ENCODE assay signal across 8 cellular contexts in the genomic region with DNA sequence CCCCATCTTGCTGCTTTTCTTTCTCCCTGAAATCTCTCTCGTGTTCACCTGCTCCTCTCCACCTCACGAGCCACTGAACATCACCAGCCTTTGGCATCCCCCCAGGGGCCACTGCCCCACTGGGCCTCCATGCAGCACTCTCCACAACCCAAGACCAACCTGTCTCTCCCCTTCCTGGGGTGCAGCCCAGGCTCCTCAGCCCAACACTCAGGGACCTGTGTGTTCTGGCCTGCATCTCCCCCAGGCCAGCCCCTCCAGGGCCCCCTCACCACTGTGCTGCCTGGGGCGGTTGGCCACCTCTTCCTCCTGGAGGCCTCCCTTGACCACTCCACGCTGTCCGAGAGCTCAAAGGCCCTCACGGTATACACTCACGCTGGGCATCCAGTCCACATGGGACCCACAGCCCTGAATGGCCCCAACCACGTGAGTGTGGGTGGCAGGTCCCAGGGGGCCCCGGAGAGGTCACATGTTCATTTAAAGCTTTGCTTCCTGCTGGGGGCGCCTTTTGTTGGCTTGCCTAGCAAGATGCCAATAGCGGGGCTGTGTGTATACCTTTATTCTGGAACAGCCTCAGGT. TPM values are rescaled to one million over a fixed set of nuclear protein-coding genes. Genes with fewer than 3 reads are reported as not detected.
DNase-seq lines count a peak whose midpoint lies in the region; ATAC-seq and TF ChIP-seq lines count a peak whose summit lies in the region.

No MANE protein-coding gene starts in this region.

- ATAC-seq in activated T-cell treated with anti-CD3 and anti-CD28 coated beads, Interleukin-2, amount 50 U/mL, for 4 hours, result peak in 1 of 2 donors; percentile 13
- peak; percentile 26 for ATAC-seq in HG03103 (IDR thresholded peaks at IDR 0.05; ENCODE audit: low read depth, unreplicated experiment)
- no peak for ATAC-seq in central memory CD8-positive, alpha-beta T cell (replicated peaks; ENCODE audit: extremely low read depth, poor library complexity, severe bottlenecking)
- ATAC-seq in thoracic aorta (ENCODE audit: insufficient number of reproducible peaks, low FRiP score, low read depth), result no peak

- no peaks in the 10 kb centered on the region for H3K9me3 Mint-ChIP-seq in activated T-cell treated with anti-CD3 and anti-CD28 coated beads, Interleukin-2, amount 50 U/mL, for 4 hours
- no peaks in the 10 kb centered on the region for H3K9me3 Mint-ChIP-seq in central memory CD8-positive, alpha-beta T cell
- no peaks in the 10 kb centered on the region for H3K9me3 Mint-ChIP-seq in activated CD4-positive, alpha-beta memory T cell treated with anti-CD3 and anti-CD28 coated beads for 36 hours

- no peak for TF ChIP-seq CTCF in thoracic aorta (IDR thresholded peaks at IDR 0.05)
- TF ChIP-seq CTCF in ascending aorta (IDR thresholded peaks at IDR 0.05), result no peak

- intact Hi-C loops in activated CD4-positive, alpha-beta memory T cell treated with anti-CD3 and anti-CD28 coated beads for 36 hours (cut with micrococcal nuclease), result loop anchor here (10.0 kb wide), 1 partner anchor 85 kb away; the partner anchor contains the start of gene TMED9
- intact Hi-C loops in ascending aorta (cut with DNase I), result loop anchor here (10.0 kb wide), 1 partner anchor 85 kb away; the partner anchor contains the start of gene TMED9

- H3K9me3 ChIP-seq in thoracic aorta (no peaks in the 10 kb centered on the region), ascending aorta (no peaks in the 10 kb centered on the region)

- H3K27ac Mint-ChIP-seq in central memory CD8-positive, alpha-beta T cell (ENCODE audit: low read depth), result no peak overlapping the region
- no peak overlapping the region for H3K27ac Mint-ChIP-seq in activated CD4-positive, alpha-beta memory T cell treated with anti-CD3 and anti-CD28 coated beads for 36 hours

- H3K4me3 Mint-ChIP-seq in activated T-cell treated with anti-CD3 and anti-CD28 coated beads, Interleukin-2, amount 50 U/mL, for 4 hours, result peak overlapping the region; percentile 31
- peak overlapping the region; percentile 53 for H3K4me3 Mint-ChIP-seq in central memory CD8-positive, alpha-beta T cell
- no peak overlapping the region for H3K4me3 Mint-ChIP-seq in activated CD4-positive, alpha-beta memory T cell treated with anti-CD3 and anti-CD28 coated beads for 36 hours

- H3K27ac ChIP-seq in thoracic aorta (peak overlapping the region in 1 of 2 donors; percentile 44), ascending aorta (peak overlapping the region in 1 of 2 donors; percentile 30)

- H3K36me3 Mint-ChIP-seq in activated T-cell treated with anti-CD3 and anti-CD28 coated beads, Interleukin-2, amount 50 U/mL, for 4 hours (ENCODE audit: insufficient read depth), result peaks cover 30% of the 10 kb centered on the region
- H3K36me3 Mint-ChIP-seq in central memory CD8-positive, alpha-beta T cell (ENCODE audit: insufficient read depth), result peaks cover 13% of the 10 kb centered on the region
- peaks cover 31% of the 10 kb centered on the region for H3K36me3 Mint-ChIP-seq in activated CD4-positive, alpha-beta memory T cell treated with anti-CD3 and anti-CD28 coated beads for 36 hours

- peaks cover 14% of the 10 kb centered on the region for H3K4me1 Mint-ChIP-seq in activated T-cell treated with anti-CD3 and anti-CD28 coated beads, Interleukin-2, amount 50 U/mL, for 4 hours (ENCODE audit: low read depth)
- peaks cover 14% of the 10 kb centered on the region for H3K4me1 Mint-ChIP-seq in central memory CD8-positive, alpha-beta T cell
- peaks cover 5% of the 10 kb centered on the region for H3K4me1 Mint-ChIP-seq in activated CD4-positive, alpha-beta memory T cell treated with anti-CD3 and anti-CD28 coated beads for 36 hours (ENCODE audit: low read depth)

- H3K27me3 ChIP-seq in thoracic aorta (replicated peaks; ENCODE audit: insufficient read depth), result no peaks in the 10 kb centered on the region
- H3K27me3 ChIP-seq in ascending aorta, result no peaks in the 10 kb centered on the region

- no peak for DNase-seq in activated T-cell treated with anti-CD3 and anti-CD28 coated beads, Interleukin-2, amount 50 U/mL, for 4 hours
- no peak for DNase-seq in activated T-cell treated with anti-CD3 and anti-CD28 coated beads, Interleukin-2, amount 50 U/mL, for 1 hour
- no peak for DNase-seq in central memory CD8-positive, alpha-beta T cell (ENCODE audit: low spot score in 2 of 2)
- DNase-seq in thoracic aorta (ENCODE audit: low spot score), result no peak
- no peak for DNase-seq in activated CD4-positive, alpha-beta memory T cell treated with anti-CD3 and anti-CD28 coated beads for 36 hours
- no peak for DNase-seq in stimulated activated CD4-positive, alpha-beta T cell treated with anti-CD3 and anti-CD28 coated beads, Interleukin-12 subunit alpha, Interleukin-12 subunit beta, amount 100 ng/mL, for 4 hours
- DNase-seq in ascending aorta (ENCODE audit: low spot score in 2 of 2), result no peak

- H3K4me1 ChIP-seq in thoracic aorta (ENCODE audit: control insufficient read depth in 1 of 2, low read depth in 2 of 2) (peaks cover 0 to 2% of the 10 kb centered on the region in 2 donors), ascending aorta (no peaks in the 10 kb centered on the region)

- H3K4me3 ChIP-seq in thoracic aorta, result peak overlapping the region; percentile 66
- peak overlapping the region in 1 of 2 donors; percentile 57 for H3K4me3 ChIP-seq in ascending aorta

- H3K27me3 Mint-ChIP-seq in activated T-cell treated with anti-CD3 and anti-CD28 coated beads, Interleukin-2, amount 50 U/mL, for 4 hours (ENCODE audit: low read depth), result no peaks in the 10 kb centered on the region
- no peaks in the 10 kb centered on the region for H3K27me3 Mint-ChIP-seq in central memory CD8-positive, alpha-beta T cell
- H3K27me3 Mint-ChIP-seq in activated CD4-positive, alpha-beta memory T cell treated with anti-CD3 and anti-CD28 coated beads for 36 hours, result no peaks in the 10 kb centered on the region

- POLR2A ChIA-PET in activated CD4-positive, alpha-beta memory T cell treated with anti-CD3 and anti-CD28 coated beads for 36 hours (lab: Charles Lee), result no interaction called here

- H3K36me3 ChIP-seq in thoracic aorta (peaks cover 36% of the 10 kb centered on the region), ascending aorta (peaks cover 39 to 46% of the 10 kb centered on the region in 2 donors)

- CTCF ChIA-PET in activated CD4-positive, alpha-beta memory T cell treated with anti-CD3 and anti-CD28 coated beads for 36 hours (lab: Charles Lee), result interaction anchor here (3.2 kb wide), 1 partner anchor 9 kb away, joined by 12 read pairs; no protein-coding TSS in a partner anchor

RNA-seq across cellular contexts. Expression of gene DOK3, which starts 0.5 kb away (rescaled TPM):
- 1 to 10 TPM; 8.2 to 9.2 (median 8.7) TPM for total RNA-seq in activated T-cell treated with anti-CD3 and anti-CD28 coated beads, Interleukin-2, amount 50 U/mL, for 4 hours
- total RNA-seq in thoracic aorta (10 to 100 TPM; 20.5 to 35.6 TPM), ascending aorta (0.32 TPM)
- 1 to 10 TPM in 1 of 2 experiments, under 1 TPM in 1; 0.52 to 1.3 TPM for total RNA-seq in activated CD4-positive, alpha-beta memory T cell treated with anti-CD3 and anti-CD28 coated beads for 36 hours

RNA-seq across cellular contexts. Expression of gene DDX41, which starts 6.7 kb away (rescaled TPM):
- total RNA-seq in activated T-cell treated with anti-CD3 and anti-CD28 coated beads, Interleukin-2, amount 50 U/mL, for 4 hours, result 100 to 1,000 TPM; 203 to 220 (median 207) TPM
- total RNA-seq in thoracic aorta, result 100 to 1,000 TPM in 1 of 2 donors, 10 to 100 TPM in 1; 53.7 to 138 TPM
- total RNA-seq in activated CD4-positive, alpha-beta memory T cell treated with anti-CD3 and anti-CD28 coated beads for 36 hours, result 100 to 1,000 TPM; 143 to 145 TPM
- total RNA-seq in ascending aorta, result 117 TPM

RNA-seq across cellular contexts. Expression of gene PDLIM7, which starts 12.7 kb away (rescaled TPM):
- 10 to 100 TPM; 18.0 to 22.1 (median 19.0) TPM for total RNA-seq in activated T-cell treated with anti-CD3 and anti-CD28 coated beads, Interleukin-2, amount 50 U/mL, for 4 hours
- total RNA-seq in thoracic aorta (100 to 1,000 TPM; 626 to 891 TPM), ascending aorta (1,082 TPM)
- 10 to 100 TPM; 50.2 to 56.6 TPM for total RNA-seq in activated CD4-positive, alpha-beta memory T cell treated with anti-CD3 and anti-CD28 coated beads for 36 hours

RNA-seq across cellular contexts. Expression of gene DBN1, which starts 36.6 kb away (rescaled TPM):
- 10 to 100 TPM; 16.6 to 48.5 (median 21.6) TPM for total RNA-seq in activated T-cell treated with anti-CD3 and anti-CD28 coated beads, Interleukin-2, amount 50 U/mL, for 4 hours
- total RNA-seq in thoracic aorta, result 100 to 1,000 TPM in 1 of 2 donors, 10 to 100 TPM in 1; 91.2 to 132 TPM
- total RNA-seq in activated CD4-positive, alpha-beta memory T cell treated with anti-CD3 and anti-CD28 coated beads for 36 hours, result 10 to 100 TPM; 12.1 to 15.9 TPM
- 151 TPM for total RNA-seq in ascending aorta

RNA-seq across cellular contexts. Expression of gene FAM193B, which starts 44.3 kb away (rescaled TPM):
- total RNA-seq in activated T-cell treated with anti-CD3 and anti-CD28 coated beads, Interleukin-2, amount 50 U/mL, for 4 hours, result 10 to 100 TPM; 54.7 to 63.7 (median 62.1) TPM
- 100 to 1,000 TPM in 1 of 2 donors, 10 to 100 TPM in 1; 76.6 to 103 TPM for total RNA-seq in thoracic aorta
- total RNA-seq in activated CD4-positive, alpha-beta memory T cell treated with anti-CD3 and anti-CD28 coated beads for 36 hours, result 10 to 100 TPM; 70.7 to 75.4 TPM
- 116 TPM for total RNA-seq in ascending aorta

Comparison
In these comparisons a context has a peak if more than half of its experiments do, and no peak if none do; other contexts are left out.
1. RNA of gene PDLIM7, which starts 12.7 kb away (total RNA-seq): 1,082 TPM in ascending aorta (single experiment) and 626 to 891 TPM in thoracic aorta; 50.2 to 56.6 TPM in activated CD4-positive, alpha-beta memory T cell treated with anti-CD3 and anti-CD28 coated beads for 36 hours and 18.0 to 22.1 TPM in activated T-cell treated with anti-CD3 and anti-CD28 coated beads, Interleukin-2, amount 50 U/mL, for 4 hours; every median in the first group is over 10 times any median in the second.